Comparison of ENCODE assay signal across 15 cellular contexts in genomic region chr3:49747792-49748480, GRCh38. TPM values are rescaled to one million over a fixed set of nuclear protein-coding genes. Genes with fewer than 3 reads are reported as not detected.
DNase-seq lines count a peak whose midpoint lies in the region; ATAC-seq, FAIRE-seq and TF ChIP-seq lines count a peak whose summit lies in the region.
"Had no signal": no experiment of that assay in that cellular context is flagged by ENCODE, and none has a peak within 500 bp of the region (broad histone marks: within the 10 kb centered on the region; RNA-seq: fewer than 3 reads in every experiment).

No MANE protein-coding gene starts in this region.

- peaks cover 31% of the 10 kb centered on the region for H3K4me1 Mint-ChIP-seq in nephron progenitor cell

- no peaks in the 10 kb centered on the region for H3K9me2 ChIP-seq in PC-3 (replicated peaks; ENCODE audit: low read length)

- H4K20me1 ChIP-seq in PC-3 (ENCODE audit: low read length): peaks cover 15% of the 10 kb centered on the region
- peaks cover 3% of the 10 kb centered on the region for H4K20me1 ChIP-seq in endothelial cell of umbilical vein (replicated peaks; ENCODE audit: control insufficient read depth, extremely low read depth, insufficient read depth, low read length)

- CTCF ChIA-PET in PC-3 (lab: Charles Lee) (no interaction called here), endothelial cell of umbilical vein (lab: Charles Lee) (interaction anchor here (0.6 to 2.5 kb wide), 8 partner anchors 9 to 208 kb away, joined by 3 to 9 read pairs (median 4); no protein-coding TSS in a partner anchor)

- ATAC-seq in PC-3 (0 out of 2 replicates have a peak, but pooled peaks have one; percentile 15), GM19351 (IDR thresholded peaks at IDR 0.05; ENCODE audit: unreplicated experiment) (no peak), GM19455 (IDR thresholded peaks at IDR 0.05; ENCODE audit: unreplicated experiment) (no peak)

- H3K36me3 ChIP-seq in PC-3 (ENCODE audit: low read depth, low read length) (peaks cover 6% of the 10 kb centered on the region; the same call in 1 of the 2 replicates), endothelial cell of umbilical vein (ENCODE audit: control insufficient read depth in 2 of 2, extremely low read depth in 1 of 2, insufficient read depth in 2 of 2, low read length in 2 of 2) (no peaks in the 10 kb centered on the region)

- H3K9ac ChIP-seq in PC-3 (ENCODE audit: low read length): no peak overlapping the region
- H3K9ac ChIP-seq in endothelial cell of umbilical vein (replicated peaks; ENCODE audit: extremely low read depth, insufficient read depth, low read length): no peak overlapping the region
- H3K9ac ChIP-seq: BLaER1 had no signal

- intact Hi-C loops in PC-3 (cut with micrococcal nuclease) (no loop called here), endothelial cell of umbilical vein (cut with micrococcal nuclease) (no loop called here)

- H3K4me3 Mint-ChIP-seq in nephron progenitor cell: no peak overlapping the region

- no peak overlapping the region for H2AFZ ChIP-seq in PC-3 (ENCODE audit: low read length)
- H2AFZ ChIP-seq in endothelial cell of umbilical vein (ENCODE audit: low read depth, low read length): no peak overlapping the region

- H3K4me2 ChIP-seq in PC-3 (ENCODE audit: low read length): no peak overlapping the region
- no peak overlapping the region for H3K4me2 ChIP-seq in endothelial cell of umbilical vein (ENCODE audit: insufficient read depth, low read length)
- H3K4me2 ChIP-seq: BLaER1 had no signal

- DNase-seq in AG10803 (ENCODE audit: low read depth) (peak; percentile 42), PC-3 (peak; percentile 17), endothelial cell of umbilical vein (ENCODE audit: low read depth, low spot score) (peak; percentile 86), nephron progenitor cell (no peak), middle frontal gyrus (ENCODE audit: extremely low spot score, low spot score) (no peak), GM19240 (ENCODE audit: insufficient read length, low spot score) (no peak)
- DNase-seq: activated T-cell treated with anti-CD3 and anti-CD28 coated beads for 4 hours, anterior cingulate cortex, DMS79 treated with DMSO at 0.1 percent for 48 hours, MV-4-11 had no signal

- peaks cover 56% of the 10 kb centered on the region for H3K36me3 Mint-ChIP-seq in nephron progenitor cell (ENCODE audit: low read depth)

- H3K79me2 ChIP-seq in PC-3 (ENCODE audit: low read length) (peaks cover 23% of the 10 kb centered on the region), endothelial cell of umbilical vein (ENCODE audit: control insufficient read depth, insufficient read depth, low read length) (peaks cover 29% of the 10 kb centered on the region)

- TF ChIP-seq POLR2A in endothelial cell of umbilical vein (IDR thresholded peaks at IDR 0.05; ENCODE audit: low read depth, low read length): no peak

- H3K27me3 ChIP-seq in PC-3 (ENCODE audit: low read length) (no peaks in the 10 kb centered on the region), endothelial cell of umbilical vein (ENCODE audit: control insufficient read depth in 2 of 2, insufficient read depth in 2 of 2, low read length in 2 of 2) (no peaks in the 10 kb centered on the region)
- H3K27me3 ChIP-seq: BLaER1, vagina had no signal

- H3K27ac ChIP-seq in PC-3 (ENCODE audit: low read length) (no peak overlapping the region), endothelial cell of umbilical vein (ENCODE audit: insufficient read depth, low read depth, low read length) (peak overlapping the region; percentile 50)
- H3K27ac ChIP-seq: BLaER1, vagina had no signal

- H3K9me3 Mint-ChIP-seq in nephron progenitor cell: no peaks in the 10 kb centered on the region

- BruUV-seq in PC-3 (replicated peaks; lab: Mats Ljungman, UMichigan) (no TSS peak), endothelial cell of umbilical vein (replicated peaks; lab: Mats Ljungman, UMichigan) (no TSS peak)

- no peaks in the 10 kb centered on the region for H3F3A ChIP-seq in PC-3 (ENCODE audit: low read length, unreplicated experiment)

- H3K27ac Mint-ChIP-seq in nephron progenitor cell: peak overlapping the region; percentile 91

- H3K9me1 ChIP-seq in endothelial cell of umbilical vein (replicated peaks; ENCODE audit: control insufficient read depth, extremely low read depth, insufficient read depth, low read length): no peaks in the 10 kb centered on the region

- TF ChIP-seq CTCF in AG10803 (conservative IDR thresholded peaks at IDR 0.05; ENCODE audit: low read length) (no peak), PC-3 (conservative IDR thresholded peaks at IDR 0.05; ENCODE audit: low read depth, low read length) (no peak), endothelial cell of umbilical vein (IDR thresholded peaks at IDR 0.05; ENCODE audit: extremely low read depth in 1 of 2, insufficient read depth in 1 of 2, low read depth in 1 of 2, low read length in 2 of 2) (no peak), nephron progenitor cell (IDR thresholded peaks at IDR 0.05) (no peak)

- POLR2A ChIA-PET in PC-3 (lab: Charles Lee; ENCODE audit: unreplicated experiment): no interaction called here
- POLR2A ChIA-PET in endothelial cell of umbilical vein (lab: Charles Lee): interaction anchor here (0.6 kb wide), 1 partner anchor 25 kb away, joined by 3 read pairs; no protein-coding TSS in a partner anchor

- peaks cover 4% of the 10 kb centered on the region for H3K4me1 ChIP-seq in PC-3 (ENCODE audit: insufficient read depth, low read length)
- H3K4me1 ChIP-seq in endothelial cell of umbilical vein (ENCODE audit: control insufficient read depth, extremely low read depth, insufficient read depth, low read length): peaks cover 13% of the 10 kb centered on the region
- H3K4me1 ChIP-seq: BLaER1, vagina had no signal

- no peaks in the 10 kb centered on the region for H3K9me3 ChIP-seq in PC-3 (ENCODE audit: low read length)
- no peaks in the 10 kb centered on the region for H3K9me3 ChIP-seq in endothelial cell of umbilical vein (replicated peaks; ENCODE audit: control insufficient read depth, insufficient read depth, low read length)
- H3K9me3 ChIP-seq: BLaER1, vagina had no signal

- no peaks in the 10 kb centered on the region for H3K27me3 Mint-ChIP-seq in nephron progenitor cell (ENCODE audit: low read depth, poor library complexity)

- dilution Hi-C loops in endothelial cell of umbilical vein (cut with MboI; ENCODE audit: extremely low pct_ligation_motif_present, low sequenced_read_pairs): no loop called here

- FAIRE-seq in endothelial cell of umbilical vein (lab: Jason Lieb, UNC): peak; percentile 69

- H3K4me3 ChIP-seq in AG10803 (ENCODE audit: low read length) (no peak overlapping the region), PC-3 (ENCODE audit: low read length) (no peak overlapping the region), endothelial cell of umbilical vein (replicated peaks in 1 of 3; ENCODE audit: insufficient read depth in 1 of 3, low read depth in 1 of 3, low read length in 3 of 3) (no peak overlapping the region)
- H3K4me3 ChIP-seq: BLaER1, lung, vagina had no signal

RNA-seq across cellular contexts. Expression of gene GMPPB, which starts 24.2 kb away (rescaled TPM):
- total RNA-seq in PC-3 (2014; rRNA removed) (69.5 and 83.9 TPM in 2 replicates), endothelial cell of umbilical vein (52.5 and 54.5 TPM in 2 replicates)
- 61.2 and 62.0 TPM in 2 replicates for polyA plus RNA-seq in endothelial cell of umbilical vein
- 39.3 and 44.5 TPM in 2 replicates for polyA plus RNA-seq in endothelial cell of umbilical vein (2011; cell fraction: cytosol; rRNA removed)
- 55.6 and 60.5 TPM in 2 replicates for polyA plus RNA-seq in endothelial cell of umbilical vein (2011; cell fraction: nucleus; rRNA removed)
- 28.8 and 32.8 TPM in 2 replicates for polyA plus RNA-seq in endothelial cell of umbilical vein (2012)
- 44.0 and 55.3 TPM in 2 replicates for polyA minus RNA-seq in endothelial cell of umbilical vein
- 12.7 TPM for polyA minus RNA-seq in endothelial cell of umbilical vein (2011; cell fraction: cytosol; rRNA and poly(A)+ RNA removed)
- 26.7 and 32.8 TPM in 2 replicates for polyA minus RNA-seq in endothelial cell of umbilical vein (2011; cell fraction: nucleus; rRNA and poly(A)+ RNA removed)

RNA-seq across cellular contexts. Expression of gene AMIGO3, which starts 28.5 kb away (rescaled TPM):
- 1.8 and 2.1 TPM in 2 replicates for total RNA-seq in PC-3 (2014; rRNA removed)
- total RNA-seq in endothelial cell of umbilical vein: 0.21 TPM in 1 of 2 replicates, not detected in the other
- polyA plus RNA-seq in endothelial cell of umbilical vein: 0.21 and 1.2 TPM in 2 replicates
- polyA plus RNA-seq in endothelial cell of umbilical vein (2011; cell fraction: cytosol; rRNA removed): 0.38 TPM in 1 of 2 replicates, not detected in the other
- 2.6 and 4.0 TPM in 2 replicates for polyA plus RNA-seq in endothelial cell of umbilical vein (2011; cell fraction: nucleus; rRNA removed)
- polyA plus RNA-seq in endothelial cell of umbilical vein (2012): 0.07 and 0.49 TPM in 2 replicates
- polyA minus RNA-seq in endothelial cell of umbilical vein: not detected in 2 replicates
- polyA minus RNA-seq in endothelial cell of umbilical vein (2011; cell fraction: cytosol; rRNA and poly(A)+ RNA removed): 1.2 TPM
- polyA minus RNA-seq in endothelial cell of umbilical vein (2011; cell fraction: nucleus; rRNA and poly(A)+ RNA removed): 0.53 and 7.4 TPM in 2 replicates
- total RNA-seq: vagina had no signal

RNA-seq across cellular contexts. Expression of gene IP6K1, which starts 38.4 kb away (rescaled TPM):
- total RNA-seq in PC-3 (2014; rRNA removed) (50.3 and 51.0 TPM in 2 replicates), endothelial cell of umbilical vein (54.6 and 60.8 TPM in 2 replicates)
- 42.7 and 47.0 TPM in 2 replicates for polyA plus RNA-seq in endothelial cell of umbilical vein
- polyA plus RNA-seq in endothelial cell of umbilical vein (2011; cell fraction: cytosol; rRNA removed): 41.6 and 43.3 TPM in 2 replicates
- 49.4 and 77.1 TPM in 2 replicates for polyA plus RNA-seq in endothelial cell of umbilical vein (2011; cell fraction: nucleus; rRNA removed)
- polyA plus RNA-seq in endothelial cell of umbilical vein (2012): 30.7 and 33.3 TPM in 2 replicates
- polyA minus RNA-seq in endothelial cell of umbilical vein: 166 and 179 TPM in 2 replicates
- polyA minus RNA-seq in endothelial cell of umbilical vein (2011; cell fraction: cytosol; rRNA and poly(A)+ RNA removed): 40.6 TPM
- 48.4 and 72.6 TPM in 2 replicates for polyA minus RNA-seq in endothelial cell of umbilical vein (2011; cell fraction: nucleus; rRNA and poly(A)+ RNA removed)

RNA-seq across cellular contexts. Expression of gene CDHR4, which starts 51.7 kb away (rescaled TPM):
- total RNA-seq in PC-3 (2014; rRNA removed) (not detected in 2 replicates), endothelial cell of umbilical vein (not detected in 2 replicates)
- 0.19 TPM in 1 of 2 replicates, not detected in the other for polyA plus RNA-seq in endothelial cell of umbilical vein
- polyA plus RNA-seq in endothelial cell of umbilical vein (2011; cell fraction: cytosol; rRNA removed): not detected in 2 replicates
- 0.12 and 0.43 TPM in 2 replicates for polyA plus RNA-seq in endothelial cell of umbilical vein (2011; cell fraction: nucleus; rRNA removed)
- not detected in 2 replicates for polyA plus RNA-seq in endothelial cell of umbilical vein (2012)
- not detected in 2 replicates for polyA minus RNA-seq in endothelial cell of umbilical vein
- polyA minus RNA-seq in endothelial cell of umbilical vein (2011; cell fraction: cytosol; rRNA and poly(A)+ RNA removed): 0.82 TPM
- not detected in 2 replicates for polyA minus RNA-seq in endothelial cell of umbilical vein (2011; cell fraction: nucleus; rRNA and poly(A)+ RNA removed)
- total RNA-seq: vagina had no signal

RNA-seq across cellular contexts. Expression of gene INKA1, which starts 55.1 kb away (rescaled TPM):
- total RNA-seq in PC-3 (2014; rRNA removed) (1.3 and 5.8 TPM in 2 replicates), endothelial cell of umbilical vein (24.0 and 26.5 TPM in 2 replicates)
- 37.8 and 57.7 TPM in 2 replicates for polyA plus RNA-seq in endothelial cell of umbilical vein
- polyA plus RNA-seq in endothelial cell of umbilical vein (2011; cell fraction: cytosol; rRNA removed): 24.6 and 29.2 TPM in 2 replicates
- 7.7 and 10.1 TPM in 2 replicates for polyA plus RNA-seq in endothelial cell of umbilical vein (2011; cell fraction: nucleus; rRNA removed)
- 6.0 and 7.1 TPM in 2 replicates for polyA plus RNA-seq in endothelial cell of umbilical vein (2012)
- polyA minus RNA-seq in endothelial cell of umbilical vein: 15.3 and 15.6 TPM in 2 replicates
- polyA minus RNA-seq in endothelial cell of umbilical vein (2011; cell fraction: cytosol; rRNA and poly(A)+ RNA removed): 1.3 TPM
- polyA minus RNA-seq in endothelial cell of umbilical vein (2011; cell fraction: nucleus; rRNA and poly(A)+ RNA removed): 6.8 and 10.0 TPM in 2 replicates

Comparison
In these comparisons a context has a peak if more than half of its experiments do, and no peak if none do; other contexts are left out.
1. DNase-seq: peak in AG10803 (single experiment), PC-3 (single experiment) and endothelial cell of umbilical vein (single experiment); none in nephron progenitor cell (single experiment), middle frontal gyrus (single experiment) and GM19240 (single experiment).